Comparison of ENCODE assay signal across 8 cellular contexts in genomic region chr13:27621366-27622101, GRCh38. TPM values are rescaled to one million over a fixed set of nuclear protein-coding genes. Genes with fewer than 3 reads are reported as not detected.
DNase-seq lines count a peak whose midpoint lies in the region; ATAC-seq lines count a peak whose summit lies in the region.

TSS of gene POLR1D (plus strand) at chr13:27621892. CDS start at chr13:27621984, 92 bp downstream.

- POLR2A ChIA-PET in activated CD4-positive, alpha-beta T cell treated with anti-CD3 and anti-CD28 coated beads, Interleukin-2, amount 10 ng/mL, durations not matched to agents 7 days and 5 days (lab: Charles Lee) = interaction anchor here (0.6 to 0.9 kb wide), 2 partner anchors 15 to 1035 kb away, joined by 3 to 5 read pairs; no protein-coding TSS in a partner anchor

- CTCF ChIA-PET in activated CD4-positive, alpha-beta T cell treated with anti-CD3 and anti-CD28 coated beads, Interleukin-2, amount 10 ng/mL, durations not matched to agents 7 days and 5 days (lab: Charles Lee) = interaction anchor here (0.9 to 1.6 kb wide), 4 partner anchors 10 to 56 kb away, joined by 3 to 7 read pairs (median 4); no protein-coding TSS in a partner anchor

- peak within 1 kb of the TSS; percentile 97 for H3K4me3 Mint-ChIP-seq in activated CD4-positive, alpha-beta T cell treated with anti-CD3 and anti-CD28 coated beads, Interleukin-2, amount 10 ng/mL, durations not matched to agents 7 days and 5 days

- DNase-seq in AG20443 (ENCODE audit: low spot score) (peak; percentile 94), NCI-H69 (lab: John Stamatoyannopoulos, UW) (peak; percentile 92), cortex of kidney (lab: John Stamatoyannopoulos, UW) (peak; percentile 34), left kidney (ENCODE audit: low read depth, low spot score) (peak; percentile 94)
- peak; percentile 82 for DNase-seq in activated CD4-positive, alpha-beta T cell treated with anti-CD3 and anti-CD28 coated beads, Interleukin-2, amount 10 ng/mL, durations not matched to agents 7 days and 5 days
- peak; percentile 81 for DNase-seq in stimulated activated CD4-positive, alpha-beta T cell treated with anti-CD3 and anti-CD28 coated beads, Interleukin-2, amount 100 ng/mL, for 24 hours

- no peaks in the 10 kb centered on the region for H3K27me3 Mint-ChIP-seq in activated CD4-positive, alpha-beta T cell treated with anti-CD3 and anti-CD28 coated beads, Interleukin-2, amount 10 ng/mL, durations not matched to agents 7 days and 5 days

- peak; percentile 52 for ATAC-seq in GM19025 (IDR thresholded peaks at IDR 0.05; ENCODE audit: low read depth, unreplicated experiment)
- peak; percentile 61 for ATAC-seq in HG03196 (IDR thresholded peaks at IDR 0.05; ENCODE audit: unreplicated experiment)

- H3K9me3 Mint-ChIP-seq in activated CD4-positive, alpha-beta T cell treated with anti-CD3 and anti-CD28 coated beads, Interleukin-2, amount 10 ng/mL, durations not matched to agents 7 days and 5 days = no peaks in the 10 kb centered on the region

- peaks cover 33% of the 10 kb centered on the region for H3K36me3 Mint-ChIP-seq in activated CD4-positive, alpha-beta T cell treated with anti-CD3 and anti-CD28 coated beads, Interleukin-2, amount 10 ng/mL, durations not matched to agents 7 days and 5 days (ENCODE audit: low read depth)

- peak within 1 kb of the TSS; percentile 97 for H3K27ac Mint-ChIP-seq in activated CD4-positive, alpha-beta T cell treated with anti-CD3 and anti-CD28 coated beads, Interleukin-2, amount 10 ng/mL, durations not matched to agents 7 days and 5 days

- peaks cover 62% of the 10 kb centered on the region for H3K4me1 Mint-ChIP-seq in activated CD4-positive, alpha-beta T cell treated with anti-CD3 and anti-CD28 coated beads, Interleukin-2, amount 10 ng/mL, durations not matched to agents 7 days and 5 days

RNA-seq across cellular contexts. Expression of gene POLR1D, which starts in this region (rescaled TPM):
- 100 to 1,000 TPM; 142 to 169 TPM for total RNA-seq in activated CD4-positive, alpha-beta T cell treated with anti-CD3 and anti-CD28 coated beads, Interleukin-2, amount 10 ng/mL, durations not matched to agents 7 days and 5 days

Comparison
In these comparisons a context has a peak if more than half of its experiments do, and no peak if none do; other contexts are left out.
1. Peak in every context shown above with its lines: DNase-seq and ATAC-seq.
2. DNase-seq: peak in every context shown above with its lines; median percentile 94 in AG20443; 94 in left kidney; 92 in NCI-H69; 82 in activated CD4-positive, alpha-beta T cell treated with anti-CD3 and anti-CD28 coated beads, Interleukin-2, amount 10 ng/mL, durations not matched to agents 7 days and 5 days; 81 in stimulated activated CD4-positive, alpha-beta T cell treated with anti-CD3 and anti-CD28 coated beads, Interleukin-2, amount 100 ng/mL, for 24 hours; 34 in cortex of kidney.